In genomic region chr4:2551118-2551517, GRCh38 we compare ENCODE assay signal across 20 cellular contexts.
"Had no signal": no experiment of that assay in that cellular context is flagged by ENCODE, and none has a peak within 500 bp of the region (broad histone marks: within the 10 kb centered on the region; RNA-seq: fewer than 3 reads in every experiment).

No MANE protein-coding gene starts in this region.

- H3K36me3 Mint-ChIP-seq: activated naive CD8-positive, alpha-beta T cell; natural killer cell had no signal

- DNase-seq: activated B cell treated with CpG ODN at 0.5 μM for 24 hours; activated CD8-positive, alpha-beta memory T cell treated with anti-CD3 and anti-CD28 coated beads, Interleukin-2, amount 50 U/mL, for 4 hours; activated effector memory CD4-positive, alpha-beta T cell treated with Interleukin-2 at 50 U/mL for 16 hours; activated naive CD4-positive, alpha-beta T cell treated with Interleukin-2 at 50 U/mL for 16 hours; activated T-cell treated with anti-CD3 and anti-CD28 coated beads, Interleukin-2, amount 50 U/mL, for 4 hours; endodermal cell; foreskin melanocyte; mesenchymal stem cell; natural killer cell; right cardiac atrium; stimulated activated CD4-positive, alpha-beta T cell treated with anti-CD3 and anti-CD28 coated beads, Interleukin-15, amount 100 ng/mL, for 24 hours; stimulated activated naive CD4-positive, alpha-beta T cell treated with Interleukin-2 at 50 U/mL for 16 hours; T-helper 1 cell; trophoblast cell had no signal

- ATAC-seq: activated T-cell treated with anti-CD3 and anti-CD28 coated beads, Interleukin-2, amount 50 U/mL, for 4 hours; left lung; lower lobe of right lung; natural killer cell; right cardiac atrium had no signal

- H3K27ac Mint-ChIP-seq: activated naive CD8-positive, alpha-beta T cell; dendritic cell treated with granulocyte-macrophage colony-stimulating factor and Interleukin-4, amounts not matched to agents 40 ng/mL and 50 ng/mL, for 4 days; endodermal cell; T-helper 2 cell treated with Interferon-gamma antibody and Interleukin-4, amounts not matched to agents 5 μg/mL and 100 μg/mL, for 36 hours had no signal

- H3K9me3 Mint-ChIP-seq: activated B cell treated with CpG ODN at 0.5 μM for 24 hours; activated T-cell treated with anti-CD3 and anti-CD28 coated beads, Interleukin-2, amount 50 U/mL, for 4 hours; dendritic cell treated with granulocyte-macrophage colony-stimulating factor and Interleukin-4, amounts not matched to agents 40 ng/mL and 50 ng/mL, for 4 days; natural killer cell; T-helper 2 cell treated with Interferon-gamma antibody and Interleukin-4, amounts not matched to agents 5 μg/mL and 100 μg/mL, for 36 hours had no signal

- H3K4me1 Mint-ChIP-seq: endodermal cell had no signal

- H3K4me3 Mint-ChIP-seq: activated B cell treated with CpG ODN at 0.5 μM for 24 hours; activated naive CD8-positive, alpha-beta T cell; activated T-cell treated with anti-CD3 and anti-CD28 coated beads, Interleukin-2, amount 50 U/mL, for 4 hours; brain; dendritic cell treated with granulocyte-macrophage colony-stimulating factor and Interleukin-4, amounts not matched to agents 40 ng/mL and 50 ng/mL, for 4 days; endodermal cell; natural killer cell; T-helper 2 cell treated with Interferon-gamma antibody and Interleukin-4, amounts not matched to agents 5 μg/mL and 100 μg/mL, for 36 hours had no signal

- H3K27me3 Mint-ChIP-seq: activated B cell treated with CpG ODN at 0.5 μM for 24 hours; activated naive CD8-positive, alpha-beta T cell; brain; dendritic cell treated with granulocyte-macrophage colony-stimulating factor and Interleukin-4, amounts not matched to agents 40 ng/mL and 50 ng/mL, for 4 days had no signal
